18 cellular contexts compared by ENCODE assay signal in the genomic region with DNA sequence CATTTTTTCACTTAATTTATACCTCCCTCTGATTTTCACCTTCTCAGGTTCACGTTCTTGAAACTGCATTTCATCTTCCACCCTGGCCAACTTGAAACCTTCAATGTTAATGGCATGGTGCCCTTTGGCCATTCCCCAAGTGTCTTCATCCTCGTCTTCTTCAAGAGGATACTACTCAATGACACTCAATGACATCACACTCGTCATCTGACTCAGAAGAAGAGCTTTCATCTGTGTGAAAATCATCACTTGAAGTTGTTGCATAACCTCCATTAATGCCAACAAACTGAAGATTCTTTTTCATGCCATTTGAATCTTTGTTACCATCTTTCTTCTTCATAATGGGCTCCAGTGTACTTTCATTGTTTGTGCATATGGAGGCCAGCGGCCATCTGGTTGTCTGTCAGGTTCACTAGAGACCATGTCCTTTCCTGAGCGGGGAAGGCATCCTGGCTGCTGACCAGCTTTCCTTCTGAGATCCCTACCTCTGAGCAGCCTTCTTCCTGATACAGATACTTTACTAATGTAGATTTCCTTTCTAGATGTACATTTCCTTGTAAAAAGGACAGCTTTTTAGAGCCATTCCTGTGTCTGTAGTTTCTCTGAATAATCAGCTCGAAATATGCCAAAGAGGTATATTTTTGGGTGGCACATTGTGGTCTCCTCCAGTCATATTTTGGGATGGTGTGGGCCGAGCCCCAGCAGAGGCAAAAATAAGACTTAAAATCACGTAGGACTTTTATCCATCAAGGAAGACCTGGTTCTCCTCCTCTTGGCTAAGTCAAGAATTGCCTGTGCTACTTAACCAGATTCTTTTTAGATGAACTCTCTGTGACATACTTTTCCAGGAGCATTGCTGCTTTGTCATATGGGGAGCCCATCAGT. TPM values are rescaled to one million over a fixed set of nuclear protein-coding genes. Genes with fewer than 3 reads are reported as not detected.
"Had no signal": no experiment of that assay in that cellular context is flagged by ENCODE, and none has a peak within 500 bp of the region (broad histone marks: within the 10 kb centered on the region; RNA-seq: fewer than 3 reads in every experiment).

No MANE protein-coding gene starts in this region.

- H3K36me3 ChIP-seq: left lung, right atrium auricular region had no signal

- H3K4me3 Mint-ChIP-seq: activated CD4-positive, alpha-beta memory T cell treated with anti-CD3 and anti-CD28 coated beads, Interleukin-2, amount 10 ng/mL, durations not matched to agents 7 days and 5 days; activated CD8-positive, alpha-beta memory T cell treated with anti-CD3 and anti-CD28 coated beads, Interleukin-2, amount 10 ng/mL, durations not matched to agents 7 days and 5 days; activated naive CD8-positive, alpha-beta T cell; stimulated activated naive CD8-positive, alpha-beta T cell treated with anti-CD3 and anti-CD28 coated beads, Interleukin-15, Interleukin-2, amounts not matched to agents 100 ng/mL and 50 ng/mL, for 24 hours; type B pancreatic cell had no signal

- H3K27me3 ChIP-seq: body of pancreas, left lung, right atrium auricular region, testis had no signal

- H3K36me3 Mint-ChIP-seq: activated CD8-positive, alpha-beta memory T cell treated with anti-CD3 and anti-CD28 coated beads, Interleukin-2, amount 10 ng/mL, durations not matched to agents 7 days and 5 days; activated naive CD8-positive, alpha-beta T cell; type B pancreatic cell had no signal

- H3K9me3 Mint-ChIP-seq: activated CD4-positive, alpha-beta memory T cell treated with anti-CD3 and anti-CD28 coated beads, Interleukin-2, amount 10 ng/mL, durations not matched to agents 7 days and 5 days; stimulated activated naive CD8-positive, alpha-beta T cell treated with anti-CD3 and anti-CD28 coated beads, Interleukin-15, Interleukin-2, amounts not matched to agents 100 ng/mL and 50 ng/mL, for 24 hours; type B pancreatic cell had no signal

- DNase-seq: activated CD4-positive, alpha-beta memory T cell treated with anti-CD3 and anti-CD28 coated beads, Interleukin-2, amount 10 ng/mL, durations not matched to agents 7 days and 5 days; activated CD4-positive, alpha-beta T cell treated with anti-CD3 and anti-CD28 coated beads for 48 hours; activated CD4-positive, CD25-positive, alpha-beta regulatory T cell; activated CD8-positive, alpha-beta memory T cell treated with anti-CD3 and anti-CD28 coated beads, Interleukin-2, amount 10 ng/mL, durations not matched to agents 7 days and 5 days; amygdala; body of pancreas; left lung; T1000; testis had no signal

- FAIRE-seq: endometrium had no signal

- H3K4me3 ChIP-seq: body of pancreas, coronary artery, left lung, right atrium auricular region, skin epidermis, testis had no signal

- H3K27ac ChIP-seq: body of pancreas, coronary artery, left lung, right atrium auricular region, skin epidermis, testis had no signal

- H3K4me1 Mint-ChIP-seq: activated CD4-positive, alpha-beta memory T cell treated with anti-CD3 and anti-CD28 coated beads, Interleukin-2, amount 10 ng/mL, durations not matched to agents 7 days and 5 days; activated CD8-positive, alpha-beta memory T cell treated with anti-CD3 and anti-CD28 coated beads, Interleukin-2, amount 10 ng/mL, durations not matched to agents 7 days and 5 days had no signal

- H3K27me3 Mint-ChIP-seq: activated naive CD8-positive, alpha-beta T cell had no signal

- H3K27ac Mint-ChIP-seq: activated CD4-positive, alpha-beta memory T cell treated with anti-CD3 and anti-CD28 coated beads, Interleukin-2, amount 10 ng/mL, durations not matched to agents 7 days and 5 days; activated CD8-positive, alpha-beta memory T cell treated with anti-CD3 and anti-CD28 coated beads, Interleukin-2, amount 10 ng/mL, durations not matched to agents 7 days and 5 days; activated naive CD8-positive, alpha-beta T cell; progenitor cell of endocrine pancreas; stimulated activated naive CD8-positive, alpha-beta T cell treated with anti-CD3 and anti-CD28 coated beads, Interleukin-15, Interleukin-2, amounts not matched to agents 100 ng/mL and 50 ng/mL, for 24 hours; type B pancreatic cell had no signal

- ATAC-seq: activated CD8-positive, alpha-beta memory T cell treated with anti-CD3 and anti-CD28 coated beads, Interleukin-2, amount 10 ng/mL, durations not matched to agents 7 days and 5 days; body of pancreas; left lung had no signal

- H3K4me1 ChIP-seq: body of pancreas, left lung, right atrium auricular region, testis had no signal

- H3K9me3 ChIP-seq: body of pancreas, left lung, right atrium auricular region, testis had no signal

RNA-seq across cellular contexts. Expression of a gene that starts 17.8 kb away (rescaled TPM):
- total RNA-seq: activated CD4-positive, alpha-beta memory T cell treated with anti-CD3 and anti-CD28 coated beads, Interleukin-2, amount 10 ng/mL, durations not matched to agents 7 days and 5 days; activated CD8-positive, alpha-beta memory T cell treated with anti-CD3 and anti-CD28 coated beads, Interleukin-2, amount 10 ng/mL, durations not matched to agents 7 days and 5 days; left lung; T-helper 1 cell treated with Interleukin-12 subunit alpha and Interleukin-12 subunit beta and Interleukin-4 antibody, amounts not matched to agents 30 ng/mL and 1 ng/mL, for 36 hours had no signal
